Comparison of ENCODE assay signal across 2 cellular contexts in the genomic region with DNA sequence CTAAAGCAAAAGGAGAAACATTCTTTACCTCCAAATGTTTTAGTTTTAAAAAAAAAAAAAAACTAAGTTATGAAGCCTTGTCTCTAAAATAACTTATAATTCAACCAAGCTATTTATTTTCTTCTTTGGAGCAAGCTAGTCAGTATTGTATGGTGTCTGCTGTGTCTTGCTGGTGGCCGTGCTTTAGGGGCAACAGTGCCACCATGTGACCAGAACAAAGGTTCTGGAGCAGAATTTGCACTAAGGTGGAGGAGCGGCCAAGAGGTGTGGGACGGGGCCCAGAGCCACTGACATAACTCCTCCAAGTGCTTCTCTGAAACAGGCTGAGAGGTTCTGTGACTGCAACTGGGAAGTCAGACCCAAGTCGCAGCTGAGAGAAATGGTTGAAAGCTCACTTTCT.
TF ChIP-seq lines count a peak whose summit lies in the region.

No MANE protein-coding gene starts in this region.

TF ChIP-seq in HepG2, 621 proteins besides CTCF, POLR2A, EP300 and RAD21 (continues in another document):
- no peak for TF ChIP-seq JARID2 (CRISPR knock-in tag; IDR thresholded peaks at IDR 0.05; ENCODE audit: insufficient replicate concordance)
- no peak for TF ChIP-seq SCMH1 (CRISPR knock-in tag; IDR thresholded peaks at IDR 0.05; ENCODE audit: borderline replicate concordance)
- no peak for TF ChIP-seq DNMT1 (CRISPR knock-in tag; IDR thresholded peaks at IDR 0.05)
- no peak for TF ChIP-seq MXD4 (CRISPR knock-in tag; IDR thresholded peaks at IDR 0.05)
- no peak for TF ChIP-seq SPEN (CRISPR knock-in tag; IDR thresholded peaks at IDR 0.05; ENCODE audit: low read depth)
- no peak for TF ChIP-seq ATAD3A (CRISPR knock-in tag; IDR thresholded peaks at IDR 0.05)
- TF ChIP-seq, protein P1, sequence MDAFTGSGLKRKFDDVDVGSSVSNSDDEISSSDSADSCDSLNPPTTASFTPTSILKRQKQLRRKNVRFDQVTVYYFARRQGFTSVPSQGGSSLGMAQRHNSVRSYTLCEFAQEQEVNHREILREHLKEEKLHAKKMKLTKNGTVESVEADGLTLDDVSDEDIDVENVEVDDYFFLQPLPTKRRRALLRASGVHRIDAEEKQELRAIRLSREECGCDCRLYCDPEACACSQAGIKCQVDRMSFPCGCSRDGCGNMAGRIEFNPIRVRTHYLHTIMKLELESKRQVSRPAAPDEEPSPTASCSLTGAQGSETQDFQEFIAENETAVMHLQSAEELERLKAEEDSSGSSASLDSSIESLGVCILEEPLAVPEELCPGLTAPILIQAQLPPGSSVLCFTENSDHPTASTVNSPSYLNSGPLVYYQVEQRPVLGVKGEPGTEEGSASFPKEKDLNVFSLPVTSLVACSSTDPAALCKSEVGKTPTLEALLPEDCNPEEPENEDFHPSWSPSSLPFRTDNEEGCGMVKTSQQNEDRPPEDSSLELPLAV (CRISPR knock-in tag; conservative IDR thresholded peaks at IDR 0.05; ENCODE audit: low read depth), result no peak
- TF ChIP-seq, protein P2, sequence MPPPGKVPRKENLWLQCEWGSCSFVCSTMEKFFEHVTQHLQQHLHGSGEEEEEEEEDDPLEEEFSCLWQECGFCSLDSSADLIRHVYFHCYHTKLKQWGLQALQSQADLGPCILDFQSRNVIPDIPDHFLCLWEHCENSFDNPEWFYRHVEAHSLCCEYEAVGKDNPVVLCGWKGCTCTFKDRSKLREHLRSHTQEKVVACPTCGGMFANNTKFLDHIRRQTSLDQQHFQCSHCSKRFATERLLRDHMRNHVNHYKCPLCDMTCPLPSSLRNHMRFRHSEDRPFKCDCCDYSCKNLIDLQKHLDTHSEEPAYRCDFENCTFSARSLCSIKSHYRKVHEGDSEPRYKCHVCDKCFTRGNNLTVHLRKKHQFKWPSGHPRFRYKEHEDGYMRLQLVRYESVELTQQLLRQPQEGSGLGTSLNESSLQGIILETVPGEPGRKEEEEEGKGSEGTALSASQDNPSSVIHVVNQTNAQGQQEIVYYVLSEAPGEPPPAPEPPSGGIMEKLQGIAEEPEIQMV (CRISPR knock-in tag; IDR thresholded peaks at IDR 0.05; ENCODE audit: low read depth), result no peak
- TF ChIP-seq U2AF2 (IDR thresholded peaks at IDR 0.05; ENCODE audit: low read depth, low read length), result no peak
- no peak for TF ChIP-seq MAFF (IDR thresholded peaks at IDR 0.05; ENCODE audit: low read depth, low read length)
- TF ChIP-seq, protein P3, sequence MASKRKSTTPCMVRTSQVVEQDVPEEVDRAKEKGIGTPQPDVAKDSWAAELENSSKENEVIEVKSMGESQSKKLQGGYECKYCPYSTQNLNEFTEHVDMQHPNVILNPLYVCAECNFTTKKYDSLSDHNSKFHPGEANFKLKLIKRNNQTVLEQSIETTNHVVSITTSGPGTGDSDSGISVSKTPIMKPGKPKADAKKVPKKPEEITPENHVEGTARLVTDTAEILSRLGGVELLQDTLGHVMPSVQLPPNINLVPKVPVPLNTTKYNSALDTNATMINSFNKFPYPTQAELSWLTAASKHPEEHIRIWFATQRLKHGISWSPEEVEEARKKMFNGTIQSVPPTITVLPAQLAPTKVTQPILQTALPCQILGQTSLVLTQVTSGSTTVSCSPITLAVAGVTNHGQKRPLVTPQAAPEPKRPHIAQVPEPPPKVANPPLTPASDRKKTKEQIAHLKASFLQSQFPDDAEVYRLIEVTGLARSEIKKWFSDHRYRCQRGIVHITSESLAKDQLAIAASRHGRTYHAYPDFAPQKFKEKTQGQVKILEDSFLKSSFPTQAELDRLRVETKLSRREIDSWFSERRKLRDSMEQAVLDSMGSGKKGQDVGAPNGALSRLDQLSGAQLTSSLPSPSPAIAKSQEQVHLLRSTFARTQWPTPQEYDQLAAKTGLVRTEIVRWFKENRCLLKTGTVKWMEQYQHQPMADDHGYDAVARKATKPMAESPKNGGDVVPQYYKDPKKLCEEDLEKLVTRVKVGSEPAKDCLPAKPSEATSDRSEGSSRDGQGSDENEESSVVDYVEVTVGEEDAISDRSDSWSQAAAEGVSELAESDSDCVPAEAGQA (IDR thresholded peaks at IDR 0.05; ENCODE audit: low read depth), result no peak
- TF ChIP-seq, protein P3 (CRISPR knock-in tag; IDR thresholded peaks at IDR 0.05; ENCODE audit: borderline replicate concordance), result no peak
- TF ChIP-seq, protein P4, sequence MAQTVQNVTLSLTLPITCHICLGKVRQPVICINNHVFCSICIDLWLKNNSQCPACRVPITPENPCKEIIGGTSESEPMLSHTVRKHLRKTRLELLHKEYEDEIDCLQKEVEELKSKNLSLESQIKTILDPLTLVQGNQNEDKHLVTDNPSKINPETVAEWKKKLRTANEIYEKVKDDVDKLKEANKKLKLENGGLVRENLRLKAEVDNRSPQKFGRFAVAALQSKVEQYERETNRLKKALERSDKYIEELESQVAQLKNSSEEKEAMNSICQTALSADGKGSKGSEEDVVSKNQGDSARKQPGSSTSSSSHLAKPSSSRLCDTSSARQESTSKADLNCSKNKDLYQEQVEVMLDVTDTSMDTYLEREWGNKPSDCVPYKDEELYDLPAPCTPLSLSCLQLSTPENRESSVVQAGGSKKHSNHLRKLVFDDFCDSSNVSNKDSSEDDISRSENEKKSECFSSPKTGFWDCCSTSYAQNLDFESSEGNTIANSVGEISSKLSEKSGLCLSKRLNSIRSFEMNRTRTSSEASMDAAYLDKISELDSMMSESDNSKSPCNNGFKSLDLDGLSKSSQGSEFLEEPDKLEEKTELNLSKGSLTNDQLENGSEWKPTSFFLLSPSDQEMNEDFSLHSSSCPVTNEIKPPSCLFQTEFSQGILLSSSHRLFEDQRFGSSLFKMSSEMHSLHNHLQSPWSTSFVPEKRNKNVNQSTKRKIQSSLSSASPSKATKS (CRISPR knock-in tag; IDR thresholded peaks at IDR 0.05), result no peak
- TF ChIP-seq ZNF333 (CRISPR knock-in tag; IDR thresholded peaks at IDR 0.05; ENCODE audit: borderline replicate concordance), result no peak
- TF ChIP-seq MBNL3 (CRISPR knock-in tag; conservative IDR thresholded peaks at IDR 0.05), result no peak

TF ChIP-seq in Ishikawa, 13 proteins besides CTCF, POLR2A, EP300 and RAD21:
- TF ChIP-seq, protein P5, sequence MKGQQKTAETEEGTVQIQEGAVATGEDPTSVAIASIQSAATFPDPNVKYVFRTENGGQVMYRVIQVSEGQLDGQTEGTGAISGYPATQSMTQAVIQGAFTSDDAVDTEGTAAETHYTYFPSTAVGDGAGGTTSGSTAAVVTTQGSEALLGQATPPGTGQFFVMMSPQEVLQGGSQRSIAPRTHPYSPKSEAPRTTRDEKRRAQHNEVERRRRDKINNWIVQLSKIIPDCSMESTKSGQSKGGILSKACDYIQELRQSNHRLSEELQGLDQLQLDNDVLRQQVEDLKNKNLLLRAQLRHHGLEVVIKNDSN (IDR thresholded peaks at IDR 0.05), result 0 out of 2 replicates have a peak, but pooled peaks have one; percentile 24
- TF ChIP-seq YY1 (IDR thresholded peaks at IDR 0.05; ENCODE audit: low read depth), result no peak
TF ChIP-seq in Ishikawa: peak in this region for 1.
